26 cellular contexts compared by ENCODE assay signal in genomic region chrX:46954716-46955115, GRCh38.
"Had no signal": no experiment of that assay in that cellular context is flagged by ENCODE, and none has a peak within 500 bp of the region (broad histone marks: within the 10 kb centered on the region; RNA-seq: fewer than 3 reads in every experiment).

No MANE protein-coding gene starts in this region.

- H3K36me3 ChIP-seq: breast epithelium, esophagus muscularis mucosa, pancreas, right atrium auricular region, thoracic aorta, upper lobe of left lung, vagina had no signal

- H3K4me1 ChIP-seq: breast epithelium, vagina had no signal

- H3K4me1 Mint-ChIP-seq: activated T-helper 17 cell treated with anti-CD3 and anti-CD28 coated beads, Interleukin-2, amount 50 U/mL, for 72 hours; central memory CD8-positive, alpha-beta T cell had no signal

- H3K9me3 ChIP-seq: breast epithelium, esophagus muscularis mucosa, pancreas, thoracic aorta, upper lobe of left lung, vagina had no signal

- H3K27ac ChIP-seq: breast epithelium, esophagus muscularis mucosa, pancreas, right atrium auricular region, thoracic aorta, upper lobe of left lung had no signal

- H3K27me3 Mint-ChIP-seq: activated CD8-positive, alpha-beta T cell treated with anti-CD3 and anti-CD28 coated beads for 36 hours; activated T-helper 17 cell treated with anti-CD3 and anti-CD28 coated beads, Interleukin-2, amount 50 U/mL, for 72 hours; central memory CD8-positive, alpha-beta T cell; T-helper 17 cell had no signal

- H3K4me3 Mint-ChIP-seq: activated CD8-positive, alpha-beta T cell treated with anti-CD3 and anti-CD28 coated beads for 36 hours; activated T-cell treated with anti-CD3 and anti-CD28 coated beads, Interleukin-2, amount 50 U/mL, for 4 hours; activated T-helper 17 cell treated with anti-CD3 and anti-CD28 coated beads, Interleukin-2, amount 50 U/mL, for 72 hours; central memory CD8-positive, alpha-beta T cell; T-helper 17 cell had no signal

- DNase-seq: activated CD4-positive, alpha-beta T cell treated with anti-CD3 and anti-CD28 coated beads, Interleukin-2, amount 50 U/mL, for 1 hour; activated CD8-positive, alpha-beta T cell treated with anti-CD3 and anti-CD28 coated beads for 36 hours; activated gamma-delta T cell treated with Interleukin-2 at 50 U/mL for 16 hours; activated naive CD4-positive, alpha-beta T cell treated with anti-CD3 and anti-CD28 coated beads, Interleukin-2, amount 50 U/mL, for 16 hours; activated T-cell treated with anti-CD3 and anti-CD28 coated beads, Interleukin-2, amount 50 U/mL, for 4 hours; dermis blood vessel endothelial cell; effector CD4-positive, alpha-beta T cell; foreskin melanocyte; kidney glomerular epithelial cell; nucleus accumbens; pancreas; stimulated activated CD4-positive, alpha-beta T cell treated with anti-CD3 and anti-CD28 coated beads, Interleukin-15, amount 100 ng/mL, for 24 hours; stimulated activated CD4-positive, alpha-beta T cell treated with anti-CD3 and anti-CD28 coated beads, Interleukin-2, amount 100 ng/mL, for 24 hours; stimulated activated naive CD8-positive, alpha-beta T cell treated with anti-CD3 and anti-CD28 coated beads, Interleukin-15, Interleukin-2, amounts not matched to agents 100 U/mL and 50 U/mL, for 24 hours; T-helper 17 cell; T1000; upper lobe of left lung had no signal

- H3K27me3 ChIP-seq: esophagus muscularis mucosa, right atrium auricular region, upper lobe of left lung, vagina had no signal

- ATAC-seq: activated CD8-positive, alpha-beta T cell treated with anti-CD3 and anti-CD28 coated beads for 36 hours; activated T-cell treated with anti-CD3 and anti-CD28 coated beads, Interleukin-2, amount 50 U/mL, for 4 hours; activated T-helper 17 cell treated with anti-CD3 and anti-CD28 coated beads, Interleukin-2, amount 50 U/mL, for 72 hours; left lobe of liver; stimulated activated naive CD8-positive, alpha-beta T cell treated with anti-CD3 and anti-CD28 coated beads, Interleukin-15, Interleukin-2, amounts not matched to agents 100 U/mL and 50 U/mL, for 24 hours; T-helper 17 cell had no signal

- H3K9me3 Mint-ChIP-seq: activated CD8-positive, alpha-beta T cell treated with anti-CD3 and anti-CD28 coated beads for 36 hours; activated T-cell treated with anti-CD3 and anti-CD28 coated beads, Interleukin-2, amount 50 U/mL, for 4 hours; activated T-helper 17 cell treated with anti-CD3 and anti-CD28 coated beads, Interleukin-2, amount 50 U/mL, for 72 hours; central memory CD8-positive, alpha-beta T cell had no signal

- H3K27ac Mint-ChIP-seq: activated CD8-positive, alpha-beta T cell treated with anti-CD3 and anti-CD28 coated beads for 36 hours; activated T-helper 17 cell treated with anti-CD3 and anti-CD28 coated beads, Interleukin-2, amount 50 U/mL, for 72 hours; T-helper 17 cell had no signal

- H3K4me3 ChIP-seq: breast epithelium, esophagus muscularis mucosa, lung, pancreas, right atrium auricular region, thoracic aorta, upper lobe of left lung, vagina had no signal
